1 cellular context compared by ENCODE assay signal in genomic region chr19:49439841-49440240, GRCh38.
TF ChIP-seq lines count a peak whose summit lies in the region.

No MANE protein-coding gene starts in this region.

TF ChIP-seq in K562, 482 proteins besides CTCF, POLR2A, EP300 and RAD21:
- TF ChIP-seq ZNF436 (CRISPR knock-in tag; IDR thresholded peaks at IDR 0.05) (no peak), NFXL1 (CRISPR knock-in tag; IDR thresholded peaks at IDR 0.05) (no peak), NR2C2 (CRISPR knock-in tag; IDR thresholded peaks at IDR 0.05) (no peak), NR2C2 (tag; IDR thresholded peaks at IDR 0.05) (no peak), ZNF354B (CRISPR knock-in tag; IDR thresholded peaks at IDR 0.05) (no peak), CTBP1 (IDR thresholded peaks at IDR 0.05; ENCODE audit: borderline replicate concordance) (no peak), E2F6 (IDR thresholded peaks at IDR 0.05; ENCODE audit: borderline replicate concordance in 1 of 2, extremely low read depth in 1 of 2, insufficient read depth in 1 of 2, insufficient read length in 1 of 2, low read depth in 1 of 2, low read length in 1 of 2, poor library complexity in 1 of 2, severe bottlenecking in 1 of 2) (no peak), SMARCA4 (IDR thresholded peaks at IDR 0.05) (no peak), PRPF4 (IDR thresholded peaks at IDR 0.05; ENCODE audit: insufficient read depth, low read depth, low read length, poor library complexity, severe bottlenecking) (no peak), DPF2 (IDR thresholded peaks at IDR 0.05) (no peak), SMARCE1 (IDR thresholded peaks at IDR 0.05) (no peak), ETV6 (IDR thresholded peaks at IDR 0.05; ENCODE audit: borderline replicate concordance in 1 of 2, low read depth in 2 of 2, low read length in 1 of 2) (no peak), ETV6 (CRISPR knock-in tag; IDR thresholded peaks at IDR 0.05; ENCODE audit: borderline replicate concordance) (no peak), ZNF561 (CRISPR knock-in tag; conservative IDR thresholded peaks at IDR 0.05) (no peak), MTA1 (IDR thresholded peaks at IDR 0.05; ENCODE audit: borderline replicate concordance) (no peak)
